In genomic region chr22:27883656-27884350, GRCh38 we compare ENCODE assay signal across 27 cellular contexts. TPM values are rescaled to one million over a fixed set of nuclear protein-coding genes. Genes with fewer than 3 reads are reported as not detected.
DNase-seq lines count a peak whose midpoint lies in the region; ATAC-seq and TF ChIP-seq lines count a peak whose summit lies in the region.
"Had no signal": no experiment of that assay in that cellular context is flagged by ENCODE, and none has a peak within 500 bp of the region (broad histone marks: within the 10 kb centered on the region; RNA-seq: fewer than 3 reads in every experiment).

No MANE protein-coding gene starts in this region.

- peak; percentile 21 for DNase-seq in WTC11 (ENCODE audit: low spot score)
- peak; percentile 16 for DNase-seq in iPS-NIHi11 (ENCODE audit: low spot score)
- DNase-seq in superior temporal gyrus (ENCODE audit: extremely low spot score), result no peak
- DNase-seq in T-helper 2 cell treated with Interferon-gamma antibody and Interleukin-4, amounts not matched to agents 5 μg/mL and 100 μg/mL, for 36 hours (ENCODE audit: low spot score), result no peak
- DNase-seq: activated CD4-positive, alpha-beta memory T cell treated with anti-CD3 and anti-CD28 coated beads, Interleukin-2, amount 10 ng/mL, durations not matched to agents 7 days and 5 days; activated CD4-positive, CD25-positive, alpha-beta regulatory T cell; activated T-cell treated with anti-CD3 and anti-CD28 coated beads, Interleukin-2, amount 50 U/mL, for 4 hours; CD4-positive, alpha-beta T cell; DMS 273 treated with DMSO at 0.1 percent for 48 hours; gastrocnemius medialis; GOT3; hypothalamus; kidney; lower lobe of right lung; NCI-H1105 treated with DMSO at 0.1 percent for 48 hours; NCI-H510A treated with DMSO at 0.1 percent for 48 hours; retina; RPMI8226; stimulated activated CD4-positive, alpha-beta T cell treated with anti-CD3 and anti-CD28 coated beads, Interleukin-2, amount 100 ng/mL, for 48 hours; stimulated activated naive CD4-positive, alpha-beta T cell treated with Interleukin-2 at 50 U/mL for 16 hours; T1000 had no signal

- POLR2A ChIA-PET in WTC11 (lab: Charles Lee), result interaction anchor here (0.6 kb wide), 1 partner anchor 49 kb away, joined by 4 read pairs; no protein-coding TSS in a partner anchor

- no peaks in the 10 kb centered on the region for H3K27me3 Mint-ChIP-seq in WTC11 (ENCODE audit: low read depth)
- H3K27me3 Mint-ChIP-seq in T-helper 2 cell treated with Interferon-gamma antibody and Interleukin-4, amounts not matched to agents 5 μg/mL and 100 μg/mL, for 36 hours (ENCODE audit: low read depth), result no peaks in the 10 kb centered on the region
- H3K27me3 Mint-ChIP-seq: activated CD4-positive, alpha-beta memory T cell treated with anti-CD3 and anti-CD28 coated beads, Interleukin-2, amount 10 ng/mL, durations not matched to agents 7 days and 5 days; activated naive CD4-positive, alpha-beta T cell treated with anti-CD3 and anti-CD28 coated beads, Interleukin-2, amount 50 U/mL, for 24 hours; CD4-positive, alpha-beta T cell had no signal

- TF ChIP-seq CTCF in WTC11 (IDR thresholded peaks at IDR 0.05), result no peak

- ATAC-seq in WTC11 (peak; percentile 77), GM18907 (IDR thresholded peaks at IDR 0.05; ENCODE audit: unreplicated experiment) (no peak)
- ATAC-seq: activated T-cell treated with anti-CD3 and anti-CD28 coated beads, Interleukin-2, amount 50 U/mL, for 4 hours; gastrocnemius medialis; lower lobe of right lung; SK-N-SH treated with all-trans-retinoic acid at 6 μM for 48 hours had no signal

- peaks cover 24% of the 10 kb centered on the region for H3K36me3 ChIP-seq in HUES48 (ENCODE audit: control insufficient read depth, insufficient read depth, low read length)
- H3K36me3 ChIP-seq in stomach smooth muscle (ENCODE audit: control insufficient read depth in 2 of 2, insufficient read depth in 2 of 2, low read length in 2 of 2), result peaks cover 4 to 15% of the 10 kb centered on the region in 2 donors

- no peak overlapping the region for H3K9ac ChIP-seq in HUES48 (ENCODE audit: low read depth, low read length)
- H3K9ac ChIP-seq in stomach smooth muscle (ENCODE audit: low read length in 2 of 2), result no peak overlapping the region

- H3K9me3 ChIP-seq in HUES48 (ENCODE audit: control insufficient read depth, insufficient read depth, low read length), result no peaks in the 10 kb centered on the region
- H3K9me3 ChIP-seq in stomach smooth muscle (ENCODE audit: control insufficient read depth in 2 of 2, low read length in 2 of 2), result no peaks in the 10 kb centered on the region
- H3K9me3 ChIP-seq: gastrocnemius medialis, lower lobe of right lung had no signal

- H3K27ac Mint-ChIP-seq in WTC11, result peak overlapping the region; percentile 73
- no peak overlapping the region for H3K27ac Mint-ChIP-seq in T-helper 2 cell treated with Interferon-gamma antibody and Interleukin-4, amounts not matched to agents 5 μg/mL and 100 μg/mL, for 36 hours
- H3K27ac Mint-ChIP-seq: activated CD4-positive, alpha-beta memory T cell treated with anti-CD3 and anti-CD28 coated beads, Interleukin-2, amount 10 ng/mL, durations not matched to agents 7 days and 5 days; activated naive CD4-positive, alpha-beta T cell treated with anti-CD3 and anti-CD28 coated beads, Interleukin-2, amount 50 U/mL, for 24 hours; CD4-positive, alpha-beta T cell had no signal

- H3K27me3 ChIP-seq in HUES48 (ENCODE audit: control insufficient read depth, insufficient read depth, low read length) (no peaks in the 10 kb centered on the region), stomach smooth muscle (ENCODE audit: control insufficient read depth in 1 of 2, insufficient read depth in 2 of 2, low read length in 2 of 2) (no peaks in the 10 kb centered on the region)
- H3K27me3 ChIP-seq: gastrocnemius medialis had no signal

- H3K27ac ChIP-seq in HUES48 (ENCODE audit: low read depth, low read length), result peak overlapping the region; percentile 7
- peak overlapping the region; percentile 85 for H3K27ac ChIP-seq in stomach smooth muscle (ENCODE audit: low read length)
- H3K27ac ChIP-seq: gastrocnemius medialis, HL-60, lower lobe of right lung had no signal

- H3K36me3 Mint-ChIP-seq in WTC11, result peaks cover 17% of the 10 kb centered on the region
- peaks cover 33% of the 10 kb centered on the region for H3K36me3 Mint-ChIP-seq in T-helper 2 cell treated with Interferon-gamma antibody and Interleukin-4, amounts not matched to agents 5 μg/mL and 100 μg/mL, for 36 hours (ENCODE audit: low read depth)

- peaks cover 74% of the 10 kb centered on the region for H3K4me1 Mint-ChIP-seq in WTC11
- H3K4me1 Mint-ChIP-seq in T-helper 2 cell treated with Interferon-gamma antibody and Interleukin-4, amounts not matched to agents 5 μg/mL and 100 μg/mL, for 36 hours (ENCODE audit: low read depth), result peaks cover 9% of the 10 kb centered on the region

- H3K4me3 ChIP-seq in HUES48 (ENCODE audit: low read depth, low read length) (no peak overlapping the region), stomach smooth muscle (ENCODE audit: low read length in 2 of 2) (no peak overlapping the region)
- H3K4me3 ChIP-seq: gastrocnemius medialis, lower lobe of right lung had no signal

- H3K4me1 ChIP-seq in HUES48 (ENCODE audit: control insufficient read depth, insufficient read depth, low read length) (peaks cover 54% of the 10 kb centered on the region), stomach smooth muscle (ENCODE audit: control insufficient read depth, insufficient read depth, low read length) (peaks cover 45% of the 10 kb centered on the region)

- no peaks in the 10 kb centered on the region for H3K9me3 Mint-ChIP-seq in WTC11
- H3K9me3 Mint-ChIP-seq in T-helper 2 cell treated with Interferon-gamma antibody and Interleukin-4, amounts not matched to agents 5 μg/mL and 100 μg/mL, for 36 hours, result no peaks in the 10 kb centered on the region
- H3K9me3 Mint-ChIP-seq: activated CD4-positive, alpha-beta memory T cell treated with anti-CD3 and anti-CD28 coated beads, Interleukin-2, amount 10 ng/mL, durations not matched to agents 7 days and 5 days; activated naive CD4-positive, alpha-beta T cell treated with anti-CD3 and anti-CD28 coated beads, Interleukin-2, amount 50 U/mL, for 24 hours; activated T-cell treated with anti-CD3 and anti-CD28 coated beads, Interleukin-2, amount 50 U/mL, for 4 hours; CD4-positive, alpha-beta T cell had no signal

- CTCF ChIA-PET in WTC11 (lab: Charles Lee), result interaction anchor here (0.6 to 2.3 kb wide), 8 partner anchors 15 to 136 kb away, joined by 3 to 15 read pairs (median 4); partner anchors contain the start of gene PITPNB

- peak overlapping the region; percentile 2; the same call in 1 of the 2 replicates for H3K4me3 Mint-ChIP-seq in WTC11
- H3K4me3 Mint-ChIP-seq in T-helper 2 cell treated with Interferon-gamma antibody and Interleukin-4, amounts not matched to agents 5 μg/mL and 100 μg/mL, for 36 hours, result no peak overlapping the region
- H3K4me3 Mint-ChIP-seq: activated CD4-positive, alpha-beta memory T cell treated with anti-CD3 and anti-CD28 coated beads, Interleukin-2, amount 10 ng/mL, durations not matched to agents 7 days and 5 days; activated naive CD4-positive, alpha-beta T cell treated with anti-CD3 and anti-CD28 coated beads, Interleukin-2, amount 50 U/mL, for 24 hours; activated T-cell treated with anti-CD3 and anti-CD28 coated beads, Interleukin-2, amount 50 U/mL, for 4 hours; CD4-positive, alpha-beta T cell had no signal

TF ChIP-seq in WTC11, 78 proteins besides CTCF, POLR2A, EP300 and RAD21 (continues in another document):
- TF ChIP-seq FOXK1 (CRISPR knock-in tag; IDR thresholded peaks at IDR 0.05) (no peak), ZNF317 (CRISPR knock-in tag; IDR thresholded peaks at IDR 0.05; ENCODE audit: borderline replicate concordance, low read depth) (no peak), RELA (CRISPR knock-in tag; IDR thresholded peaks at IDR 0.05; ENCODE audit: borderline replicate concordance) (no peak), TEAD4 (CRISPR knock-in tag; IDR thresholded peaks at IDR 0.05) (no peak), ATF3 (CRISPR knock-in tag; conservative IDR thresholded peaks at IDR 0.05) (no peak), KAT7 (CRISPR knock-in tag; IDR thresholded peaks at IDR 0.05; ENCODE audit: borderline replicate concordance) (no peak), TP53 (CRISPR knock-in tag; IDR thresholded peaks at IDR 0.05) (no peak)
- TF ChIP-seq, protein P1, sequence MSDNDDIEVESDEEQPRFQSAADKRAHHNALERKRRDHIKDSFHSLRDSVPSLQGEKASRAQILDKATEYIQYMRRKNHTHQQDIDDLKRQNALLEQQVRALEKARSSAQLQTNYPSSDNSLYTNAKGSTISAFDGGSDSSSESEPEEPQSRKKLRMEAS (CRISPR knock-in tag; IDR thresholded peaks at IDR 0.05), result no peak
- TF ChIP-seq, protein P2, sequence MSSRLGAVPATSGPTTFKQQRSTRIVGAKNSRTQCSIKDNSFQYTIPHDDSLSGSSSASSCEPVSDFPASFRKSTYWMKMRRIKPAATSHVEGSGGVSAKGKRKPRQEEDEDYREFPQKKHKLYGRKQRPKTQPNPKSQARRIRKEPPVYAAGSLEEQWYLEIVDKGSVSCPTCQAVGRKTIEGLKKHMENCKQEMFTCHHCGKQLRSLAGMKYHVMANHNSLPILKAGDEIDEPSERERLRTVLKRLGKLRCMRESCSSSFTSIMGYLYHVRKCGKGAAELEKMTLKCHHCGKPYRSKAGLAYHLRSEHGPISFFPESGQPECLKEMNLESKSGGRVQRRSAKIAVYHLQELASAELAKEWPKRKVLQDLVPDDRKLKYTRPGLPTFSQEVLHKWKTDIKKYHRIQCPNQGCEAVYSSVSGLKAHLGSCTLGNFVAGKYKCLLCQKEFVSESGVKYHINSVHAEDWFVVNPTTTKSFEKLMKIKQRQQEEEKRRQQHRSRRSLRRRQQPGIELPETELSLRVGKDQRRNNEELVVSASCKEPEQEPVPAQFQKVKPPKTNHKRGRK (CRISPR knock-in tag; IDR thresholded peaks at IDR 0.05; ENCODE audit: borderline replicate concordance), result no peak

RNA-seq across cellular contexts. Expression of gene PITPNB, which starts 35.3 kb away (rescaled TPM):
- 70.7 to 76.2 TPM (median 71.7 TPM) in 3 replicates for total RNA-seq in WTC11 (2021)

Comparison
In these comparisons a context has a peak if more than half of its experiments do, and no peak if none do; other contexts are left out.
1. DNase-seq: peak in WTC11 (single experiment) and iPS-NIHi11 (single experiment); none in superior temporal gyrus (single experiment) and T-helper 2 cell treated with Interferon-gamma antibody and Interleukin-4, amounts not matched to agents 5 μg/mL and 100 μg/mL, for 36 hours (single experiment).